18 cellular contexts compared by ENCODE assay signal in the genomic region with DNA sequence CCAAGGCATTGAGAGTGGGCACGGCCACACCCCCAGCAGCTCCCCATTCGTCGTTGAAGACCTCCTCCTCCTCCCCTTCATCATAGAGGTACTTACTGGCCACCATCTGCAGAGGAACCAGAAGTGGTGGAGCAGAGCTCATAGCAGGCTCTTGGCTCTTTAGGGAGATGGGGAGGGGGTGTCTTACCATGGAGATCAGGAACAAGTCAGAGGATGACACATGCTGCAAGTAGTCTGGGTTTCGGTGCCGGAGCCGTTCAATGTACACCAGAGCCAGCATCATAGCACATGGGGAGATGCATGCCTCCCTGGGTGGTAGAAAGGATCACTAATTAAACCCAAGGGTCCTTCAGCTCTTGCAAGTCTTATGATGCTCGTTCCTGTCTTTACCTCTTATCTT. TPM values are rescaled to one million over a fixed set of nuclear protein-coding genes. Genes with fewer than 3 reads are reported as not detected.
DNase-seq lines count a peak whose midpoint lies in the region; ATAC-seq and TF ChIP-seq lines count a peak whose summit lies in the region.
"Had no signal": no experiment of that assay in that cellular context is flagged by ENCODE, and none has a peak within 500 bp of the region (broad histone marks: within the 10 kb centered on the region; RNA-seq: fewer than 3 reads in every experiment).

No MANE protein-coding gene starts in this region.

- no peak for DNase-seq in CD4-positive, alpha-beta memory T cell
- DNase-seq in central memory CD8-positive, alpha-beta T cell (ENCODE audit: low spot score in 2 of 2), result no peak
- DNase-seq in nephron progenitor cell, result no peak
- no peak for DNase-seq in middle frontal gyrus (ENCODE audit: extremely low spot score, low spot score)
- DNase-seq in activated effector memory CD4-positive, alpha-beta T cell treated with Interleukin-2 at 50 U/mL for 16 hours, result no peak
- DNase-seq: activated effector memory CD4-positive, alpha-beta T cell treated with anti-CD3 and anti-CD28 coated beads, Interleukin-2, amount 50 U/mL, for 16 hours; effector memory CD4-positive, alpha-beta T cell; IMR-90; lower lobe of right lung; NCI-H1048; NCI-H774; nucleus accumbens; stimulated activated naive CD4-positive, alpha-beta T cell; uterus had no signal

- H3K4me3 ChIP-seq in CD4-positive, alpha-beta memory T cell (ENCODE audit: low read length in 2 of 2), result no peak overlapping the region

- H3K4me1 ChIP-seq in CD4-positive, alpha-beta memory T cell (ENCODE audit: insufficient read depth, low read length), result peaks cover 44% of the 10 kb centered on the region

- CTCF ChIA-PET in CD4-positive, alpha-beta memory T cell (lab: Charles Lee; ENCODE audit: partially characterized antibody), result interaction anchor here (1.6 to 9.8 kb wide), 8 partner anchors 10 to 124 kb away, joined by 6 to 253 read pairs (median 36); a partner anchor contains a TSS

- peak overlapping the region in 5 of 7 donors; percentile 17 to 96 (median 39) for H3K27ac Mint-ChIP-seq in CD4-positive, alpha-beta memory T cell
- H3K27ac Mint-ChIP-seq in IgD-negative memory B cell (peak overlapping the region; percentile 46 to 92 (median 69)), nephron progenitor cell (no peak overlapping the region)
- no peak overlapping the region for H3K27ac Mint-ChIP-seq in central memory CD8-positive, alpha-beta T cell (ENCODE audit: low read depth)

- peak overlapping the region; percentile 18 to 90 (median 36) for H3K4me3 Mint-ChIP-seq in CD4-positive, alpha-beta memory T cell
- H3K4me3 Mint-ChIP-seq in IgD-negative memory B cell (peak overlapping the region in 1 of 4 donors; percentile 70), nephron progenitor cell (peak overlapping the region; percentile 51)
- H3K4me3 Mint-ChIP-seq in central memory CD8-positive, alpha-beta T cell, result peak overlapping the region; percentile 79

- H3K9me3 ChIP-seq in CD4-positive, alpha-beta memory T cell (ENCODE audit: control insufficient read depth in 1 of 2, low read length in 2 of 2), result no peaks in the 10 kb centered on the region
- H3K9me3 ChIP-seq: lower lobe of right lung, uterus had no signal

- peaks cover 40% of the 10 kb centered on the region for H3K36me3 ChIP-seq in CD4-positive, alpha-beta memory T cell (ENCODE audit: insufficient read depth, low read length)
- H3K36me3 ChIP-seq: uterus had no signal

- ATAC-seq in central memory CD8-positive, alpha-beta T cell (replicated peaks; ENCODE audit: extremely low read depth, poor library complexity, severe bottlenecking), result no peak
- ATAC-seq in HG02642 (IDR thresholded peaks at IDR 0.05; ENCODE audit: poor library complexity, unreplicated experiment), result no peak
- ATAC-seq: activated CD4-positive, CD25-positive, alpha-beta regulatory T cell treated with anti-CD3 and anti-CD28 coated beads, Interleukin-2, amount 50 U/mL, for 24 hours; lower lobe of right lung had no signal

- H3K27ac ChIP-seq in CD4-positive, alpha-beta memory T cell (ENCODE audit: low read depth, low read length), result peak overlapping the region; percentile 17

- H3K27me3 ChIP-seq in CD4-positive, alpha-beta memory T cell (ENCODE audit: insufficient read depth, low read length), result no peaks in the 10 kb centered on the region
- H3K27me3 ChIP-seq: uterus had no signal

- TF ChIP-seq CTCF in nephron progenitor cell (IDR thresholded peaks at IDR 0.05), result no peak

- H3K9me3 Mint-ChIP-seq in CD4-positive, alpha-beta memory T cell, result no peaks in the 10 kb centered on the region
- H3K9me3 Mint-ChIP-seq in IgD-negative memory B cell (no peaks in the 10 kb centered on the region), nephron progenitor cell (no peaks in the 10 kb centered on the region)
- no peaks in the 10 kb centered on the region for H3K9me3 Mint-ChIP-seq in central memory CD8-positive, alpha-beta T cell
- H3K9me3 Mint-ChIP-seq: CD14-positive monocyte had no signal

- peaks cover 29 to 70% (median 48%) of the 10 kb centered on the region in 4 donors for H3K4me1 Mint-ChIP-seq in CD4-positive, alpha-beta memory T cell
- H3K4me1 Mint-ChIP-seq in IgD-negative memory B cell, result peaks cover 17 to 39% (median 31%) of the 10 kb centered on the region in 3 donors
- peaks cover 55% of the 10 kb centered on the region for H3K4me1 Mint-ChIP-seq in central memory CD8-positive, alpha-beta T cell
- peaks cover 40% of the 10 kb centered on the region for H3K4me1 Mint-ChIP-seq in nephron progenitor cell

- H3K36me3 Mint-ChIP-seq in CD4-positive, alpha-beta memory T cell, result peaks cover 19 to 64% of the 10 kb centered on the region in 2 donors
- H3K36me3 Mint-ChIP-seq in IgD-negative memory B cell (no peaks in the 10 kb centered on the region), nephron progenitor cell (ENCODE audit: low read depth) (peaks cover 8% of the 10 kb centered on the region)
- H3K36me3 Mint-ChIP-seq in central memory CD8-positive, alpha-beta T cell (ENCODE audit: insufficient read depth), result peaks cover 41% of the 10 kb centered on the region

- intact Hi-C loops in CD4-positive, alpha-beta memory T cell (cut with micrococcal nuclease), result loop anchor here (5.0 kb wide), 2 partner anchors 278 to 778 kb away; a partner anchor contains a TSS

- H3K27me3 Mint-ChIP-seq in CD4-positive, alpha-beta memory T cell, result no peaks in the 10 kb centered on the region
- H3K27me3 Mint-ChIP-seq in IgD-negative memory B cell (no peaks in the 10 kb centered on the region), nephron progenitor cell (ENCODE audit: low read depth, poor library complexity) (peaks cover 6% of the 10 kb centered on the region)
- H3K27me3 Mint-ChIP-seq in central memory CD8-positive, alpha-beta T cell, result no peaks in the 10 kb centered on the region

- POLR2A ChIA-PET in CD4-positive, alpha-beta memory T cell (lab: Charles Lee; ENCODE audit: partially characterized antibody), result interaction anchor here (1.2 to 9.5 kb wide), 7 partner anchors 13 to 212 kb away, joined by 3 to 424 read pairs (median 90); a partner anchor contains a TSS

RNA-seq across cellular contexts. Expression of a gene that starts 1.9 kb away (rescaled TPM):
- 10 to 100 TPM; 79.3 to 83.3 TPM for total RNA-seq in CD4-positive, alpha-beta memory T cell
- polyA plus RNA-seq in CD4-positive, alpha-beta memory T cell, result 10 to 100 TPM; 76.5 to 82.2 TPM
- 151 TPM for polyA plus RNA-seq in IgD-negative memory B cell

RNA-seq across cellular contexts. Expression of a gene that starts 3.3 kb away (rescaled TPM):
- 100 to 1,000 TPM; 123 to 128 TPM for total RNA-seq in CD4-positive, alpha-beta memory T cell
- 10 to 100 TPM; 76.5 to 82.2 TPM for polyA plus RNA-seq in CD4-positive, alpha-beta memory T cell
- 55.6 TPM for polyA plus RNA-seq in IgD-negative memory B cell

RNA-seq across cellular contexts. Expression of a gene that starts 5.0 kb away (rescaled TPM):
- total RNA-seq in CD4-positive, alpha-beta memory T cell, result 10 to 100 TPM; 11.8 to 12.1 TPM
- not detected for polyA plus RNA-seq in CD4-positive, alpha-beta memory T cell
- 0.63 TPM for polyA plus RNA-seq in IgD-negative memory B cell
- polyA plus RNA-seq: CD14-positive monocyte had no signal

RNA-seq across cellular contexts. Expression of a gene that starts 14.2 kb away (rescaled TPM):
- 10 to 100 TPM; 14.1 to 15.5 TPM for total RNA-seq in CD4-positive, alpha-beta memory T cell
- polyA plus RNA-seq in CD4-positive, alpha-beta memory T cell, result 10 to 100 TPM; 25.5 to 27.5 TPM
- polyA plus RNA-seq in IgD-negative memory B cell, result 22.9 TPM

RNA-seq across cellular contexts. Expression of a gene that starts 31.8 kb away (rescaled TPM):
- total RNA-seq in CD4-positive, alpha-beta memory T cell, result 10 to 100 TPM; 73.3 to 79.8 TPM
- polyA plus RNA-seq in CD4-positive, alpha-beta memory T cell, result 10 to 100 TPM; 76.3 to 81.5 TPM
- 64.8 TPM for polyA plus RNA-seq in IgD-negative memory B cell

Comparison
In these comparisons a context has a peak if more than half of its experiments do, and no peak if none do; other contexts are left out.
1. H3K27ac Mint-ChIP-seq: peak in CD4-positive, alpha-beta memory T cell (5 of 7) and IgD-negative memory B cell (3 of 3); none in central memory CD8-positive, alpha-beta T cell (single experiment) and nephron progenitor cell (single experiment).